In genomic region chr1:238439483-238439882, GRCh38 we compare ENCODE assay signal across 14 cellular contexts.
DNase-seq lines count a peak whose midpoint lies in the region; ATAC-seq and TF ChIP-seq lines count a peak whose summit lies in the region.
"Had no signal": no experiment of that assay in that cellular context is flagged by ENCODE, and none has a peak within 500 bp of the region (broad histone marks: within the 10 kb centered on the region; RNA-seq: fewer than 3 reads in every experiment).

No MANE protein-coding gene starts in this region.

- H3K36me3 Mint-ChIP-seq in nephron (ENCODE audit: low read depth), result no peaks in the 10 kb centered on the region
- H3K36me3 Mint-ChIP-seq: CD14-positive monocyte; CD8-positive, alpha-beta T cell had no signal

- H3K36me3 ChIP-seq in H7 (replicated peaks; ENCODE audit: control insufficient read depth, insufficient read depth, low read length), result no peaks in the 10 kb centered on the region

- peak overlapping the region; percentile 24 to 63 (median 33) for H3K27ac Mint-ChIP-seq in nephron
- H3K27ac Mint-ChIP-seq: CD14-positive monocyte; CD8-positive, alpha-beta T cell had no signal

- no peaks in the 10 kb centered on the region for H3K27me3 ChIP-seq in H7 (ENCODE audit: control insufficient read depth, insufficient read depth, low read length)

- H3K4me3 ChIP-seq in H7 (ENCODE audit: insufficient read depth, low read depth, low read length) (no peak overlapping the region), retinal pigment epithelial cell (ENCODE audit: low read length) (no peak overlapping the region)
- H3K4me3 ChIP-seq: A549 had no signal

- no peak for ATAC-seq in HG03442 (IDR thresholded peaks at IDR 0.05; ENCODE audit: unreplicated experiment)
- no peak for ATAC-seq in HG02678 (IDR thresholded peaks at IDR 0.05; ENCODE audit: unreplicated experiment)
- ATAC-seq: A549; CD8-positive, alpha-beta T cell; HCT116 had no signal

- no peaks in the 10 kb centered on the region for H3K27me3 Mint-ChIP-seq in nephron (ENCODE audit: low read depth)

- H3K4me3 Mint-ChIP-seq in nephron, result no peak overlapping the region
- H3K4me3 Mint-ChIP-seq: CD14-positive monocyte; CD8-positive, alpha-beta T cell had no signal

- TF ChIP-seq CTCF in nephron (IDR thresholded peaks at IDR 0.05; ENCODE audit: unreplicated experiment in 3 of 3) (no peak), retinal pigment epithelial cell (conservative IDR thresholded peaks at IDR 0.05; ENCODE audit: low read depth, low read length) (no peak)

- DNase-seq in H7 (peak; percentile 1), NCI-H82 treated with DMSO at 0.1 percent for 48 hours (lab: John Stamatoyannopoulos, UW; ENCODE audit: unreplicated experiment) (peak; percentile 85), retinal pigment epithelial cell (ENCODE audit: low read depth) (peak; percentile 87), NCI-H1105 (lab: John Stamatoyannopoulos, UW) (no peak)
- DNase-seq: CD8-positive, alpha-beta T cell; COR-L47; DMS53; IMR-90 had no signal

- H3K4me1 Mint-ChIP-seq in nephron, result no peaks in the 10 kb centered on the region
- H3K4me1 Mint-ChIP-seq: CD14-positive monocyte had no signal

- peaks cover under 1% of the 10 kb centered on the region for H3K9me3 Mint-ChIP-seq in nephron
